ENCODE assay signal across 17 cellular contexts in the genomic region with DNA sequence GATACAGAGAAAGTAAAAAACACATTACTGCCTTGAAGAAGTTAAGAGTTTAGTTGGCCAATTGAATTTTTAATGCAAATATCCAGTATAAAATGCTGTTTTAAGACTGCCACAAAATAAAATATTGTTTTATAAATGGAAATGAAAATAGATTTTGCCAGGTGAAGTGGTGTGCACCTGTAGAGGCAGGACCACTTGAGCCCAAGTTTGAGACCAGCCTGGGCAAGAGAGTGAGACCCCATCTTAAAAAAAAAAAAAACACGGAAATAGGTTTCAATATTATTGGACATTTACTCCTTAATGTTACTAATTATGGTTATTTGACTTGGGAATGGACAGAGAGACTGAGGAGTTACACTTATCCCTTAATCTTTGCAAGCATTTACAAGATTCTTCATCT.
"Had no signal": no experiment of that assay in that cellular context is flagged by ENCODE, and none has a peak within 500 bp of the region (broad histone marks: within the 10 kb centered on the region; RNA-seq: fewer than 3 reads in every experiment).

No MANE protein-coding gene starts in this region.

- H3K9me3 ChIP-seq: esophagus muscularis mucosa, gastroesophageal sphincter, heart right ventricle, left ventricle myocardium inferior, ovary, psoas muscle, stomach had no signal

- H3K36me3 ChIP-seq: ovary had no signal

- H3K27me3 ChIP-seq: esophagus muscularis mucosa, gastroesophageal sphincter, heart right ventricle, ovary, stomach had no signal

- H3K27ac ChIP-seq: gastroesophageal sphincter, left ventricle myocardium inferior, ovary, psoas muscle had no signal

- H3K4me3 ChIP-seq: gastroesophageal sphincter, ovary, psoas muscle had no signal

- DNase-seq: activated CD4-positive, alpha-beta memory T cell treated with anti-CD3 and anti-CD28 coated beads, Interleukin-2, amount 10 ng/mL, durations not matched to agents 7 days and 5 days; activated CD4-positive, alpha-beta T cell treated with anti-CD3 and anti-CD28 coated beads for 36 hours; activated CD8-positive, alpha-beta memory T cell treated with anti-CD3 and anti-CD28 coated beads, Interleukin-2, amount 10 ng/mL, durations not matched to agents 7 days and 5 days; activated effector memory CD4-positive, alpha-beta T cell treated with Interleukin-2 at 50 U/mL for 16 hours; activated T-cell treated with anti-CD3 and anti-CD28 coated beads, Interleukin-2, amount 50 U/mL, for 1 hour; dermis blood vessel endothelial cell; effector memory CD4-positive, alpha-beta T cell; heart right ventricle; left ventricle myocardium inferior; ovary; psoas muscle; right cardiac atrium; stimulated activated CD4-positive, alpha-beta T cell treated with anti-CD3 and anti-CD28 coated beads, Interleukin-15, amount 100 ng/mL, for 24 hours; stimulated activated CD4-positive, alpha-beta T cell treated with anti-CD3 and anti-CD28 coated beads, Interleukin-2, amount 100 ng/mL, for 48 hours; stomach had no signal
